Comparison of ENCODE assay signal across 8 cellular contexts in genomic region chr14:90235179-90235976, GRCh38. TPM values are rescaled to one million over a fixed set of nuclear protein-coding genes. Genes with fewer than 3 reads are reported as not detected.
DNase-seq lines count a peak whose midpoint lies in the region; ATAC-seq and TF ChIP-seq lines count a peak whose summit lies in the region.

No MANE protein-coding gene starts in this region.

- TF ChIP-seq RAD21 in SK-N-SH (IDR thresholded peaks at IDR 0.05; ENCODE audit: low read length): peak; percentile 93

- H3K27ac Mint-ChIP-seq in activated naive CD8-positive, alpha-beta T cell treated with anti-CD3 and anti-CD28 coated beads for 36 hours: no peak overlapping the region

- H3K79me2 ChIP-seq in SK-N-SH (ENCODE audit: insufficient read depth): no peaks in the 10 kb centered on the region

- no peak overlapping the region for H3K9ac ChIP-seq in SK-N-SH

- intact Hi-C loops in left cardiac atrium (cut with DNase I): loop anchor here (1.0 to 10.0 kb wide), 3 partner anchors 171 to 263 kb away; partner anchors contain the start of gene KCNK13 (in 1 of the 2)

- H3K27ac ChIP-seq in SK-N-SH (ENCODE audit: low read depth in 2 of 2, low read length in 1 of 2): no peak overlapping the region

- no peaks in the 10 kb centered on the region for H3K36me3 ChIP-seq in SK-N-SH (replicated peaks in 1 of 2; ENCODE audit: control insufficient read depth in 1 of 2, insufficient read depth in 2 of 2, low read length in 1 of 2)

- H3K4me3 Mint-ChIP-seq in activated naive CD8-positive, alpha-beta T cell treated with anti-CD3 and anti-CD28 coated beads for 36 hours: no peak overlapping the region

- no peak overlapping the region; a peak in 1 of 4 replicates for H3K4me3 ChIP-seq in SK-N-SH (ENCODE audit: low read depth in 2 of 2, low read length in 1 of 2)
- no peak overlapping the region for H3K4me3 ChIP-seq in retinal pigment epithelial cell (ENCODE audit: low read length)

- H2AFZ ChIP-seq in SK-N-SH (ENCODE audit: low read depth): no peak overlapping the region

- CTCF ChIA-PET in SK-N-SH (lab: Yijun Ruan, JAX): interaction anchor here (0.6 to 9.3 kb wide), 63 partner anchors 8 to 1604 kb away, joined by 3 to 222 read pairs (median 4); partner anchors contain the start of genes KCNK13, PSMC1 and TDP1

- H4K20me1 ChIP-seq in SK-N-SH (ENCODE audit: insufficient read depth): no peaks in the 10 kb centered on the region

- no peaks in the 10 kb centered on the region for H3K9me2 ChIP-seq in SK-N-SH

- no peaks in the 10 kb centered on the region for H3K27me3 ChIP-seq in SK-N-SH (ENCODE audit: insufficient read depth)

- H3F3A ChIP-seq in SK-N-SH (replicated peaks; ENCODE audit: insufficient read depth): no peaks in the 10 kb centered on the region

- H3K36me3 Mint-ChIP-seq in activated naive CD8-positive, alpha-beta T cell treated with anti-CD3 and anti-CD28 coated beads for 36 hours: peaks cover 12% of the 10 kb centered on the region

- no peak for TF ChIP-seq EP300 in SK-N-SH (IDR thresholded peaks at IDR 0.05; ENCODE audit: borderline replicate concordance in 1 of 2, low read depth in 1 of 2, low read length in 1 of 2)

- no peak overlapping the region for H3K4me2 ChIP-seq in SK-N-SH

- H3K4me1 ChIP-seq in SK-N-SH (ENCODE audit: control insufficient read depth in 1 of 2, insufficient read depth in 2 of 2, low read depth in 1 of 2, low read length in 1 of 2): peaks cover 0 to 4% of the 10 kb centered on the region in 2 experiments; a peak in 1 of 4 replicates

- peak; percentile 82 for TF ChIP-seq CTCF in SK-N-SH (IDR thresholded peaks at IDR 0.05)
- peak; percentile 85 for TF ChIP-seq CTCF in retinal pigment epithelial cell (conservative IDR thresholded peaks at IDR 0.05; ENCODE audit: low read depth, low read length)

- H3K9me3 Mint-ChIP-seq in activated naive CD8-positive, alpha-beta T cell treated with anti-CD3 and anti-CD28 coated beads for 36 hours: peaks cover 32% of the 10 kb centered on the region

- POLR2A ChIA-PET in SK-N-SH (lab: Yijun Ruan, JAX): no interaction called here

- peaks cover 27% of the 10 kb centered on the region for H3K27me3 Mint-ChIP-seq in activated naive CD8-positive, alpha-beta T cell treated with anti-CD3 and anti-CD28 coated beads for 36 hours

- 4% methylated on average over 16 of the region's 25 CpGs for WGBS in SK-N-SH (ENCODE audit: low lambda C conversion rate)

- H3K4me1 Mint-ChIP-seq in activated naive CD8-positive, alpha-beta T cell treated with anti-CD3 and anti-CD28 coated beads for 36 hours: peaks cover 2% of the 10 kb centered on the region

- ATAC-seq in GM21529 (IDR thresholded peaks at IDR 0.05; ENCODE audit: unreplicated experiment) (peak; percentile 71), left cardiac atrium (peak; percentile 83 to 88)

- H3K9me3 ChIP-seq in SK-N-SH: peaks cover 10% of the 10 kb centered on the region; the same call in 1 of the 2 replicates

- DNase-seq in COLO668 (lab: John Stamatoyannopoulos, UW; ENCODE audit: unreplicated experiment) (peak; percentile 78), NCI-H1105 treated with DMSO at 0.1 percent for 48 hours (lab: John Stamatoyannopoulos, UW) (peak; percentile 69), SK-N-SH (peak; percentile 80), left cardiac atrium (peak; percentile 59), retinal pigment epithelial cell (ENCODE audit: low read depth) (no peak), dedifferentiated amniotic fluid mesenchymal stem cell (ENCODE audit: extremely low spot score) (no peak)
- peak; percentile 57 for DNase-seq in activated naive CD8-positive, alpha-beta T cell treated with anti-CD3 and anti-CD28 coated beads for 36 hours

TF ChIP-seq in SK-N-SH, 30 proteins besides CTCF, POLR2A, EP300 and RAD21:
- no peak for TF ChIP-seq PBX3 (IDR thresholded peaks at IDR 0.05)
- TF ChIP-seq POLR2AphosphoS5 (IDR thresholded peaks at IDR 0.05; ENCODE audit: low read depth, low read length): no peak
- TF ChIP-seq GATA2 (CRISPR knock-in tag; IDR thresholded peaks at IDR 0.05): no peak
- TF ChIP-seq REST (IDR thresholded peaks at IDR 0.05; ENCODE audit: low read depth, low read length): no peak
- TF ChIP-seq IRF3 (IDR thresholded peaks at IDR 0.05; ENCODE audit: low read depth, low read length): no peak
- no peak for TF ChIP-seq YY1 (IDR thresholded peaks at IDR 0.05; ENCODE audit: low read depth)
- TF ChIP-seq NRF1 (IDR thresholded peaks at IDR 0.05; ENCODE audit: low read depth, low read length): no peak
- TF ChIP-seq MAX (IDR thresholded peaks at IDR 0.05; ENCODE audit: low read depth): peak; percentile 92
- 0 out of 2 replicates have a peak, but pooled peaks have one; percentile 9 for TF ChIP-seq TCF12 (IDR thresholded peaks at IDR 0.05)
- TF ChIP-seq RCOR1 (IDR thresholded peaks at IDR 0.05; ENCODE audit: low read length): 0 out of 2 replicates have a peak, but pooled peaks have one; percentile 6
- TF ChIP-seq MEF2A (IDR thresholded peaks at IDR 0.05; ENCODE audit: borderline replicate concordance, low read depth): no peak
- no peak for TF ChIP-seq RXRA (IDR thresholded peaks at IDR 0.05; ENCODE audit: borderline replicate concordance, low read depth)
- no peak for TF ChIP-seq TAF1 (IDR thresholded peaks at IDR 0.05; ENCODE audit: borderline replicate concordance, low read depth, low read length)
- TF ChIP-seq SMC3 (IDR thresholded peaks at IDR 0.05; ENCODE audit: low read depth, low read length): peak; percentile 91
- TF ChIP-seq ELF1 (IDR thresholded peaks at IDR 0.05): no peak
- peak; percentile 78 for TF ChIP-seq MXI1 (IDR thresholded peaks at IDR 0.05; ENCODE audit: low read depth, low read length)
TF ChIP-seq in SK-N-SH: peak in this region for 5.

RNA-seq across cellular contexts. Expression of gene PSMC1, which starts 21.0 kb away (rescaled TPM):
- 102 and 129 TPM in 2 replicates for polyA plus RNA-seq in SK-N-SH (2012; rRNA removed)
- 148 and 174 TPM in 2 replicates for polyA plus RNA-seq in SK-N-SH (2012; cell fraction: cytosol; rRNA removed)
- 30.3 and 80.7 TPM in 2 replicates for polyA plus RNA-seq in SK-N-SH (2012; cell fraction: nucleus; rRNA removed)
- total RNA-seq in activated naive CD8-positive, alpha-beta T cell treated with anti-CD3 and anti-CD28 coated beads for 36 hours: 100 to 1,000 TPM; 129 to 130 TPM
- 100 to 1,000 TPM in 1 of 2 donors, 10 to 100 TPM in 1; 93.7 to 114 TPM for total RNA-seq in left cardiac atrium

Comparison
In these comparisons a context has a peak if more than half of its experiments do, and no peak if none do; other contexts are left out.
1. DNase-seq: peak in COLO668 (single experiment), NCI-H1105 treated with DMSO at 0.1 percent for 48 hours (single experiment), SK-N-SH (single experiment), activated naive CD8-positive, alpha-beta T cell treated with anti-CD3 and anti-CD28 coated beads for 36 hours (single experiment) and left cardiac atrium (single experiment); none in retinal pigment epithelial cell (single experiment) and dedifferentiated amniotic fluid mesenchymal stem cell (single experiment).